ENCODE assay signal across 16 cellular contexts in the genomic region with DNA sequence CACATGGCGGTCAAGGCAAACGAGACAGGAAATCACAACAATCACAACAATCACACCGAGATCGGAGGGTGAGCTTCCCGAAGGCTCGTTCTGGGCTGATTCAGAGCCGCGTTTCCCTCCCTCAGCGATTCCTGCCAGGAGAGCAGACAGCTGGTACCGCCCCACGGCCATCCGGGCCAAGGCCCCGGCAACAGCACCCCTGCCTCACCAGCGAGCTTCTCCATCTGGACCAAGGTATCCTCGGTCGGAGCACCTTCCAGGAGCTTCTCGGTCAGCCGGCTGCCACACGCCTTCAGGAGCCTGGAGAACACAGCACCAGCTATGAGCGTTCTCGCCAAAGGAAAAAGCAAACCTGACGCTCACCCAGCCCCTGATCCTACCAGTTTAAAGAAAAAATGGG. TPM values are rescaled to one million over a fixed set of nuclear protein-coding genes. Genes with fewer than 3 reads are reported as not detected.
DNase-seq lines count a peak whose midpoint lies in the region; ATAC-seq and TF ChIP-seq lines count a peak whose summit lies in the region.
"Had no signal": no experiment of that assay in that cellular context is flagged by ENCODE, and none has a peak within 500 bp of the region (broad histone marks: within the 10 kb centered on the region; RNA-seq: fewer than 3 reads in every experiment).

No MANE protein-coding gene starts in this region.

- no peak overlapping the region for H3K4me3 ChIP-seq in osteoblast (ENCODE audit: insufficient read depth, low read length)
- no peak overlapping the region for H3K4me3 ChIP-seq in vagina
- H3K4me3 ChIP-seq in lower leg skin (ENCODE audit: low read depth, poor library complexity, severe bottlenecking): no peak overlapping the region
- H3K4me3 ChIP-seq: BLaER1 treated with 17β-estradiol and CSF1 and Interleukin-3, amounts not matched to agents 10 nM and 100 nM had no signal

- TF ChIP-seq CTCF in WTC11 (IDR thresholded peaks at IDR 0.05) (no peak), osteoblast (IDR thresholded peaks at IDR 0.05; ENCODE audit: extremely low read depth, low read depth, low read length) (no peak), vagina (IDR thresholded peaks at IDR 0.05) (no peak), lower leg skin (IDR thresholded peaks at IDR 0.05) (no peak)

- H3K4me3 Mint-ChIP-seq in WTC11: no peak overlapping the region
- H3K4me3 Mint-ChIP-seq in T-helper 2 cell treated with Interferon-gamma antibody and Interleukin-4, amounts not matched to agents 5 μg/mL and 100 μg/mL, for 36 hours: no peak overlapping the region
- H3K4me3 Mint-ChIP-seq: CD4-positive, CD25-positive, alpha-beta regulatory T cell; HFFc6 had no signal

- H3K9me3 Mint-ChIP-seq in WTC11: no peaks in the 10 kb centered on the region
- no peaks in the 10 kb centered on the region for H3K9me3 Mint-ChIP-seq in T-helper 2 cell treated with Interferon-gamma antibody and Interleukin-4, amounts not matched to agents 5 μg/mL and 100 μg/mL, for 36 hours
- H3K9me3 Mint-ChIP-seq: CD4-positive, CD25-positive, alpha-beta regulatory T cell; HFFc6 had no signal

- H3K27me3 Mint-ChIP-seq in WTC11 (ENCODE audit: low read depth): no peaks in the 10 kb centered on the region
- H3K27me3 Mint-ChIP-seq in T-helper 2 cell treated with Interferon-gamma antibody and Interleukin-4, amounts not matched to agents 5 μg/mL and 100 μg/mL, for 36 hours (ENCODE audit: low read depth): no peaks in the 10 kb centered on the region
- H3K27me3 Mint-ChIP-seq: CD4-positive, CD25-positive, alpha-beta regulatory T cell had no signal

- H3K4me1 Mint-ChIP-seq in WTC11: no peaks in the 10 kb centered on the region
- no peaks in the 10 kb centered on the region for H3K4me1 Mint-ChIP-seq in T-helper 2 cell treated with Interferon-gamma antibody and Interleukin-4, amounts not matched to agents 5 μg/mL and 100 μg/mL, for 36 hours (ENCODE audit: low read depth)
- H3K4me1 Mint-ChIP-seq: CD4-positive, CD25-positive, alpha-beta regulatory T cell had no signal

- H3K27me3 ChIP-seq in osteoblast (ENCODE audit: insufficient read depth, low read length): no peaks in the 10 kb centered on the region
- H3K27me3 ChIP-seq in vagina: no peaks in the 10 kb centered on the region
- H3K27me3 ChIP-seq: BLaER1 treated with 17β-estradiol and CSF1 and Interleukin-3, amounts not matched to agents 10 nM and 100 nM had no signal

- peaks cover 13% of the 10 kb centered on the region for H4K20me1 ChIP-seq in osteoblast (ENCODE audit: insufficient read depth, low read length)

- H3K27ac Mint-ChIP-seq in WTC11: peak overlapping the region; percentile 57; the same call in 1 of the 2 replicates
- no peak overlapping the region for H3K27ac Mint-ChIP-seq in T-helper 2 cell treated with Interferon-gamma antibody and Interleukin-4, amounts not matched to agents 5 μg/mL and 100 μg/mL, for 36 hours
- H3K27ac Mint-ChIP-seq: CD4-positive, CD25-positive, alpha-beta regulatory T cell; HFFc6 had no signal

- H3K4me1 ChIP-seq in osteoblast (ENCODE audit: insufficient read depth, low read length): no peaks in the 10 kb centered on the region
- H3K4me1 ChIP-seq in vagina: no peaks in the 10 kb centered on the region

- CTCF ChIA-PET in WTC11 (lab: Charles Lee): interaction anchor here (0.5 to 1.2 kb wide), 4 partner anchors 48 to 79 kb away, joined by 3 to 5 read pairs (median 3); no protein-coding TSS in a partner anchor

- H3K36me3 ChIP-seq in osteoblast (ENCODE audit: insufficient read depth, low read length) (peaks cover 86% of the 10 kb centered on the region), vagina (peaks cover 0 to 95% of the 10 kb centered on the region in 2 donors)

- peaks cover 77% of the 10 kb centered on the region for H3K36me3 Mint-ChIP-seq in WTC11
- peaks cover 60% of the 10 kb centered on the region for H3K36me3 Mint-ChIP-seq in T-helper 2 cell treated with Interferon-gamma antibody and Interleukin-4, amounts not matched to agents 5 μg/mL and 100 μg/mL, for 36 hours (ENCODE audit: low read depth)

- H3K79me2 ChIP-seq in osteoblast (ENCODE audit: insufficient read depth, low read length): peaks cover 64% of the 10 kb centered on the region

- no peak overlapping the region for H2AFZ ChIP-seq in osteoblast (ENCODE audit: low read length)

- H3K4me2 ChIP-seq in osteoblast (ENCODE audit: insufficient read depth, low read length): no peak overlapping the region
- H3K4me2 ChIP-seq: BLaER1 treated with 17β-estradiol and CSF1 and Interleukin-3, amounts not matched to agents 10 nM and 100 nM had no signal

- no peak for ATAC-seq in WTC11
- ATAC-seq: HepG2 had no signal

- in situ Hi-C loops in G401 (cut with HindIII; ENCODE audit: low sequenced_read_pairs): no loop called here

- DNase-seq in G401 (ENCODE audit: low spot score) (peak; percentile 82), WTC11 (ENCODE audit: low spot score) (no peak), epidermal melanocyte (ENCODE audit: insufficient read length, low spot score) (peak; percentile 3), osteoblast (ENCODE audit: insufficient read length, low spot score, missing footprints) (peak; percentile 30), vagina (ENCODE audit: extremely low spot score in 2 of 2) (no peak), lower leg skin (ENCODE audit: low spot score in 2 of 2) (no peak)
- DNase-seq in T-helper 2 cell treated with Interferon-gamma antibody and Interleukin-4, amounts not matched to agents 5 μg/mL and 100 μg/mL, for 36 hours (ENCODE audit: low spot score): no peak
- DNase-seq: ACHN; Calu3; CD4-positive, CD25-positive, alpha-beta regulatory T cell; DMS 273 treated with DMSO at 0.1 percent for 48 hours; GOT3; HCEC 1CT; HFFc6 had no signal

- no peak overlapping the region for H3K27ac ChIP-seq in osteoblast (ENCODE audit: low read depth, low read length)
- no peak overlapping the region for H3K27ac ChIP-seq in vagina
- H3K27ac ChIP-seq: BLaER1 treated with 17β-estradiol and CSF1 and Interleukin-3, amounts not matched to agents 10 nM and 100 nM had no signal

- H3K9me3 ChIP-seq in osteoblast (ENCODE audit: low read depth, low read length) (no peaks in the 10 kb centered on the region), vagina (no peaks in the 10 kb centered on the region)
- H3K9me3 ChIP-seq: BLaER1 treated with 17β-estradiol and CSF1 and Interleukin-3, amounts not matched to agents 10 nM and 100 nM had no signal

- intact Hi-C loops in vagina (cut with DNase I) (no loop called here), lower leg skin (cut with DNase I; ENCODE audit: low total_unique reads) (no loop called here)

- no peak for TF ChIP-seq POLR2A in vagina (IDR thresholded peaks at IDR 0.05)
- TF ChIP-seq POLR2A in lower leg skin (IDR thresholded peaks at IDR 0.05): no peak

- POLR2A ChIA-PET in WTC11 (lab: Charles Lee): no interaction called here

- WGBS in lower leg skin, 2 donors: 86 to 91% methylated on average over 22 of the region's 22 CpGs

TF ChIP-seq in WTC11, 78 proteins besides CTCF, POLR2A, EP300 and RAD21 (continues in another document):
- TF ChIP-seq RELA (CRISPR knock-in tag; IDR thresholded peaks at IDR 0.05; ENCODE audit: borderline replicate concordance) (no peak), GRHL2 (CRISPR knock-in tag; IDR thresholded peaks at IDR 0.05; ENCODE audit: insufficient replicate concordance, severe bottlenecking) (no peak), ZNF317 (CRISPR knock-in tag; IDR thresholded peaks at IDR 0.05; ENCODE audit: borderline replicate concordance, low read depth) (no peak), ZNF121 (CRISPR knock-in tag; IDR thresholded peaks at IDR 0.05) (no peak), NR1H2 (CRISPR knock-in tag; IDR thresholded peaks at IDR 0.05) (no peak), NR3C1 (CRISPR knock-in tag; conservative IDR thresholded peaks at IDR 0.05; ENCODE audit: low read depth) (no peak)
- TF ChIP-seq, protein P1, sequence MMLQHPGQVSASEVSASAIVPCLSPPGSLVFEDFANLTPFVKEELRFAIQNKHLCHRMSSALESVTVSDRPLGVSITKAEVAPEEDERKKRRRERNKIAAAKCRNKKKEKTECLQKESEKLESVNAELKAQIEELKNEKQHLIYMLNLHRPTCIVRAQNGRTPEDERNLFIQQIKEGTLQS (CRISPR knock-in tag; conservative IDR thresholded peaks at IDR 0.05): no peak

RNA-seq across cellular contexts. Expression of a gene that starts 15.2 kb away (rescaled TPM):
- total RNA-seq in G401 (2014; rRNA removed; shearing (Covaris generic)): 12.4 and 16.2 TPM in 2 replicates
- total RNA-seq in WTC11 (2021) (1.2 to 2.6 TPM (median 2.6 TPM) in 3 replicates), osteoblast (1.4 and 2.7 TPM in 2 replicates), vagina (0.74 TPM), lower leg skin (1 to 10 TPM; 4.2 to 7.0 (median 5.0) TPM)

RNA-seq across cellular contexts. Expression of a gene that starts 15.6 kb away (rescaled TPM):
- 66.2 and 75.3 TPM in 2 replicates for total RNA-seq in G401 (2014; rRNA removed; shearing (Covaris generic))
- total RNA-seq in WTC11 (2021) (40.8 to 42.4 TPM (median 42.3 TPM) in 3 replicates), osteoblast (104 and 174 TPM in 2 replicates), vagina (82.0 TPM), lower leg skin (10 to 100 TPM; 33.4 to 54.8 (median 39.1) TPM)

RNA-seq across cellular contexts. Expression of a gene that starts 59.7 kb away (rescaled TPM):
- total RNA-seq in G401 (2014; rRNA removed; shearing (Covaris generic)): 162 and 165 TPM in 2 replicates
- total RNA-seq in WTC11 (2021): 71.6 to 78.3 TPM (median 74.8 TPM) in 3 replicates
- 76.0 and 78.5 TPM in 2 replicates for total RNA-seq in osteoblast
- total RNA-seq in vagina: 48.1 TPM
- 10 to 100 TPM; 50.8 to 68.0 (median 59.6) TPM for total RNA-seq in lower leg skin

Comparison
In these comparisons a context has a peak if more than half of its experiments do, and no peak if none do; other contexts are left out.
1. DNase-seq: peak in G401 (single experiment), epidermal melanocyte (single experiment) and osteoblast (single experiment); none in WTC11 (single experiment), vagina (0 of 2), lower leg skin (0 of 2) and T-helper 2 cell treated with Interferon-gamma antibody and Interleukin-4, amounts not matched to agents 5 μg/mL and 100 μg/mL, for 36 hours (single experiment).